Comparison of ENCODE assay signal across 12 cellular contexts in genomic region chr12:111455448-111456320, GRCh38. TPM values are rescaled to one million over a fixed set of nuclear protein-coding genes. Genes with fewer than 3 reads are reported as not detected.
DNase-seq lines count a peak whose midpoint lies in the region; ATAC-seq and TF ChIP-seq lines count a peak whose summit lies in the region.
"Had no signal": no experiment of that assay in that cellular context is flagged by ENCODE, and none has a peak within 500 bp of the region (broad histone marks: within the 10 kb centered on the region; RNA-seq: fewer than 3 reads in every experiment).

No MANE protein-coding gene starts in this region.

- in situ Hi-C loops in GM23248 (cut with MboI), result no loop called here

- DNase-seq in AG04450 (ENCODE audit: low read depth, low spot score), result no peak
- peak; percentile 71 for DNase-seq in GM23248
- DNase-seq in astrocyte of the hippocampus (ENCODE audit: low read depth, low spot score), result peak; percentile 70
- DNase-seq in kidney tubule cell (ENCODE audit: low spot score), result peak; percentile 50
- DNase-seq in activated CD8-positive, alpha-beta memory T cell treated with anti-CD3 and anti-CD28 coated beads, Interleukin-2, amount 50 U/mL, for 48 hours, result no peak
- DNase-seq in DMS 273 treated with DMSO at 0.1 percent for 48 hours (lab: John Stamatoyannopoulos, UW), result no peak
- no peak for DNase-seq in MV-4-11 (lab: John Stamatoyannopoulos, UW)
- DNase-seq: activated T-cell treated with anti-CD3 and anti-CD28 coated beads for 4 hours, cortex of kidney, NCI-H1436 treated with DMSO at 0.1 percent for 48 hours, T-helper 9 cell had no signal

- 90 to 91% methylated on average over 15 of the region's 15 CpGs for WGBS in GM23248 (ENCODE audit: low coverage in 1 of 2, low lambda C conversion rate in 2 of 2, missing lambda C conversion rate in 2 of 2), 2 experiments
- WGBS in gastroesophageal sphincter (ENCODE audit: low coverage in 1 of 2), 2 donors, result 80 to 86% methylated on average over 13 to 15 of the region's 15 CpGs

- H3K4me3 ChIP-seq in AG04450 (ENCODE audit: low read depth, low read length), result no peak overlapping the region
- H3K4me3 ChIP-seq in GM23248, result no peak overlapping the region
- no peak overlapping the region for H3K4me3 ChIP-seq in gastroesophageal sphincter

- no peak for ATAC-seq in gastroesophageal sphincter

- TF ChIP-seq EP300 in gastroesophageal sphincter (IDR thresholded peaks at IDR 0.05), result no peak

- no peaks in the 10 kb centered on the region for H3K27me3 ChIP-seq in AG04450 (ENCODE audit: control insufficient read depth, insufficient read depth, low read length)
- no peaks in the 10 kb centered on the region for H3K27me3 ChIP-seq in GM23248 (replicated peaks; ENCODE audit: insufficient read depth)
- no peaks in the 10 kb centered on the region for H3K27me3 ChIP-seq in gastroesophageal sphincter

- H3K4me1 ChIP-seq in GM23248 (ENCODE audit: insufficient read depth) (peaks cover 10% of the 10 kb centered on the region; the same call in 1 of the 2 replicates), gastroesophageal sphincter (peaks cover 0 to 28% (median 4%) of the 10 kb centered on the region in 3 donors)

- peaks cover 61% of the 10 kb centered on the region for H3K36me3 ChIP-seq in GM23248 (ENCODE audit: low read depth)
- H3K36me3 ChIP-seq in gastroesophageal sphincter, result peaks cover 0 to 90% of the 10 kb centered on the region in 2 donors

- no peak overlapping the region for H3K4me2 ChIP-seq in GM23248 (ENCODE audit: unreplicated experiment)

- TF ChIP-seq CTCF in AG04450 (IDR thresholded peaks at IDR 0.05; ENCODE audit: low read depth, low read length) (no peak), gastroesophageal sphincter (IDR thresholded peaks at IDR 0.05) (no peak)

- H2AFZ ChIP-seq in GM23248, result no peak overlapping the region

- H3K79me2 ChIP-seq in GM23248 (ENCODE audit: insufficient read depth), result peaks cover 66% of the 10 kb centered on the region

- 0 out of 2 replicates have a peak, but pooled peaks cover 3% of the 10 kb centered on the region for H4K20me1 ChIP-seq in GM23248 (ENCODE audit: insufficient read depth)

- H3K9me3 ChIP-seq in AG04450 (ENCODE audit: control insufficient read depth, insufficient read depth, low read length) (no peaks in the 10 kb centered on the region), GM23248 (ENCODE audit: low read depth) (no peaks in the 10 kb centered on the region), gastroesophageal sphincter (no peaks in the 10 kb centered on the region)

- peak overlapping the region; percentile 33 for H3K27ac ChIP-seq in AG04450 (ENCODE audit: low read depth, low read length)
- peak overlapping the region; percentile 53 for H3K27ac ChIP-seq in GM23248
- H3K27ac ChIP-seq in gastroesophageal sphincter, result no peak overlapping the region

- H3F3A ChIP-seq in GM23248 (ENCODE audit: insufficient read depth), result peaks cover 68% of the 10 kb centered on the region

- CTCF ChIA-PET in AG04450 (lab: Charles Lee), result interaction anchor here (0.8 to 10.4 kb wide), 2 partner anchors 51 to 58 kb away, joined by 3 to 349 read pairs; no protein-coding TSS in a partner anchor

- no peaks in the 10 kb centered on the region for H3K9me2 ChIP-seq in GM23248 (ENCODE audit: insufficient read depth)

- POLR2A ChIA-PET in AG04450 (lab: Yijun Ruan, JAX), result no interaction called here

- 0 out of 2 replicates have a peak overlapping the region, but pooled peaks have one; percentile 30 for H3K9ac ChIP-seq in GM23248

- TF ChIP-seq POLR2A in gastroesophageal sphincter (IDR thresholded peaks at IDR 0.05), result no peak

RNA-seq across cellular contexts. Expression of gene SH2B3, which starts 50.0 kb away (rescaled TPM):
- polyA plus RNA-seq in AG04450 (2011; rRNA removed), result 21.6 and 22.6 TPM in 2 replicates
- polyA minus RNA-seq in AG04450 (2011; rRNA and poly(A)+ RNA removed), result 18.2 and 20.4 TPM in 2 replicates
- total RNA-seq in GM23248 (2014; rRNA removed; shearing (Covaris generic)), result 39.1 and 42.8 TPM in 2 replicates
- 9.2 and 9.4 TPM in 2 replicates for polyA plus RNA-seq in GM23248 (2016; fragmentation: Nextera tagmentation; extraction: Ambion mirVana)
- 10 to 100 TPM; 17.0 to 33.1 (median 23.3) TPM for total RNA-seq in gastroesophageal sphincter

Comparison
In these comparisons a context has a peak if more than half of its experiments do, and no peak if none do; other contexts are left out.
1. DNase-seq: peak in GM23248 (single experiment), astrocyte of the hippocampus (single experiment) and kidney tubule cell (single experiment); none in AG04450 (single experiment), activated CD8-positive, alpha-beta memory T cell treated with anti-CD3 and anti-CD28 coated beads, Interleukin-2, amount 50 U/mL, for 48 hours (single experiment), DMS 273 treated with DMSO at 0.1 percent for 48 hours (single experiment) and MV-4-11 (single experiment).
2. H3K27ac ChIP-seq: peak in AG04450 (single experiment) and GM23248 (single experiment); none in gastroesophageal sphincter (0 of 4).